8 cellular contexts compared by ENCODE assay signal in genomic region chr6:91476000-91476399, GRCh38.
DNase-seq lines count a peak whose midpoint lies in the region; ATAC-seq and TF ChIP-seq lines count a peak whose summit lies in the region.

No MANE protein-coding gene starts in this region.

- no peaks in the 10 kb centered on the region for H3K79me2 ChIP-seq in PC-9 (ENCODE audit: low read depth)
- no peaks in the 10 kb centered on the region for H3K79me2 ChIP-seq in hepatocyte

- H4K20me1 ChIP-seq in PC-9 (ENCODE audit: insufficient read depth) (no peaks in the 10 kb centered on the region), hepatocyte (ENCODE audit: insufficient read depth, poor library complexity, severe bottlenecking) (no peaks in the 10 kb centered on the region)

- POLR2A ChIA-PET in PC-9 (lab: Charles Lee; ENCODE audit: unreplicated experiment) = no interaction called here

- H2AFZ ChIP-seq in PC-9 (peak overlapping the region; percentile 48; the same call in 1 of the 2 replicates), hepatocyte (peak overlapping the region; percentile 31)

- H3K4me3 ChIP-seq in PC-9 = no peak overlapping the region
- no peak overlapping the region for H3K4me3 ChIP-seq in hepatocyte

- H3K4me1 ChIP-seq in PC-9 (replicated peaks; ENCODE audit: insufficient read depth) (no peaks in the 10 kb centered on the region), hepatocyte (ENCODE audit: insufficient read depth) (no peaks in the 10 kb centered on the region)

- TF ChIP-seq CTCF in PC-9 (conservative IDR thresholded peaks at IDR 0.05) = no peak
- TF ChIP-seq CTCF in hepatocyte (IDR thresholded peaks at IDR 0.05; ENCODE audit: poor library complexity) = no peak

- H3K4me3 Mint-ChIP-seq in T-helper 2 cell treated with Interferon-gamma antibody and Interleukin-4, amounts not matched to agents 5 μg/mL and 100 μg/mL, for 36 hours = no peak overlapping the region
- no peak overlapping the region for H3K4me3 Mint-ChIP-seq in activated T-cell treated with anti-CD3 and anti-CD28 coated beads, Interleukin-2, amount 50 U/mL, for 24 hours

- H3K27me3 ChIP-seq in PC-9 (ENCODE audit: insufficient read depth, low read depth) = no peaks in the 10 kb centered on the region
- H3K27me3 ChIP-seq in hepatocyte = no peaks in the 10 kb centered on the region

- H3K27ac Mint-ChIP-seq in T-helper 2 cell treated with Interferon-gamma antibody and Interleukin-4, amounts not matched to agents 5 μg/mL and 100 μg/mL, for 36 hours = no peak overlapping the region
- H3K27ac Mint-ChIP-seq in activated T-cell treated with anti-CD3 and anti-CD28 coated beads, Interleukin-2, amount 50 U/mL, for 24 hours = no peak overlapping the region

- H3K9me2 ChIP-seq in PC-9 (ENCODE audit: insufficient read depth) (no peaks in the 10 kb centered on the region), hepatocyte (replicated peaks; ENCODE audit: insufficient read depth) (no peaks in the 10 kb centered on the region)

- peak; percentile 39 to 45 for DNase-seq in PC-9
- DNase-seq in hepatocyte (ENCODE audit: low spot score) = peak; percentile 34
- DNase-seq in T-helper 2 cell treated with Interferon-gamma antibody and Interleukin-4, amounts not matched to agents 5 μg/mL and 100 μg/mL, for 36 hours (ENCODE audit: low spot score) = no peak
- DNase-seq in 8988T = no peak
- DNase-seq in activated T-cell treated with anti-CD3 and anti-CD28 coated beads, Interleukin-2, amount 50 U/mL, for 24 hours = no peak

- no peaks in the 10 kb centered on the region for H3K36me3 Mint-ChIP-seq in T-helper 2 cell treated with Interferon-gamma antibody and Interleukin-4, amounts not matched to agents 5 μg/mL and 100 μg/mL, for 36 hours (ENCODE audit: low read depth)
- no peaks in the 10 kb centered on the region for H3K36me3 Mint-ChIP-seq in activated T-cell treated with anti-CD3 and anti-CD28 coated beads, Interleukin-2, amount 50 U/mL, for 24 hours (ENCODE audit: low read depth)

- peak overlapping the region; percentile 23; the same call in 1 of the 2 replicates for H3K4me2 ChIP-seq in PC-9
- H3K4me2 ChIP-seq in hepatocyte = no peak overlapping the region

- no peaks in the 10 kb centered on the region for H3K9me3 Mint-ChIP-seq in T-helper 2 cell treated with Interferon-gamma antibody and Interleukin-4, amounts not matched to agents 5 μg/mL and 100 μg/mL, for 36 hours
- no peaks in the 10 kb centered on the region for H3K9me3 Mint-ChIP-seq in activated T-cell treated with anti-CD3 and anti-CD28 coated beads, Interleukin-2, amount 50 U/mL, for 24 hours

- H3K4me1 Mint-ChIP-seq in T-helper 2 cell treated with Interferon-gamma antibody and Interleukin-4, amounts not matched to agents 5 μg/mL and 100 μg/mL, for 36 hours (ENCODE audit: low read depth) = no peaks in the 10 kb centered on the region
- no peaks in the 10 kb centered on the region for H3K4me1 Mint-ChIP-seq in activated T-cell treated with anti-CD3 and anti-CD28 coated beads, Interleukin-2, amount 50 U/mL, for 24 hours (ENCODE audit: low read depth)

- no peaks in the 10 kb centered on the region for H3F3A ChIP-seq in PC-9 (ENCODE audit: insufficient read depth, low read depth)

- H3K9me3 ChIP-seq in PC-9 (ENCODE audit: insufficient read depth, low read depth) = no peaks in the 10 kb centered on the region
- no peaks in the 10 kb centered on the region for H3K9me3 ChIP-seq in hepatocyte (ENCODE audit: low read depth)

- CTCF ChIA-PET in PC-9 (lab: Charles Lee) = interaction anchor here (0.6 kb wide), 1 partner anchor 1049 kb away, joined by 3 read pairs; no protein-coding TSS in a partner anchor

- H3K27ac ChIP-seq in PC-9 (no peak overlapping the region), hepatocyte (no peak overlapping the region)

- no TSS peak for BruUV-seq in PC-9 (replicated peaks; lab: Mats Ljungman, UMichigan)

- no peaks in the 10 kb centered on the region for H3K27me3 Mint-ChIP-seq in T-helper 2 cell treated with Interferon-gamma antibody and Interleukin-4, amounts not matched to agents 5 μg/mL and 100 μg/mL, for 36 hours (ENCODE audit: low read depth)
- H3K27me3 Mint-ChIP-seq in activated T-cell treated with anti-CD3 and anti-CD28 coated beads, Interleukin-2, amount 50 U/mL, for 24 hours = no peaks in the 10 kb centered on the region

- H3K36me3 ChIP-seq in PC-9 (ENCODE audit: low read depth) (no peaks in the 10 kb centered on the region), hepatocyte (replicated peaks; ENCODE audit: insufficient read depth, low read depth) (no peaks in the 10 kb centered on the region)

- WGBS in hepatocyte (ENCODE audit: low lambda C conversion rate, missing lambda C conversion rate) = 36% methylated on average over 2 of the region's 2 CpGs

- peak; percentile 78 for ATAC-seq in GM18870 (IDR thresholded peaks at IDR 0.05; ENCODE audit: unreplicated experiment)
- peak; percentile 69 for ATAC-seq in HG02973 (IDR thresholded peaks at IDR 0.05; ENCODE audit: unreplicated experiment)
- no peak for ATAC-seq in HG02840 (IDR thresholded peaks at IDR 0.05; ENCODE audit: low FRiP score, unreplicated experiment)

- intact Hi-C loops in PC-9 (cut with micrococcal nuclease; ENCODE audit: unreplicated experiment) = loop anchor here (10.0 kb wide), 2 partner anchors 229 to 399 kb away; no protein-coding TSS in a partner anchor

Comparison
In these comparisons a context has a peak if more than half of its experiments do, and no peak if none do; other contexts are left out.
1. DNase-seq: peak in PC-9 (2 of 2) and hepatocyte (single experiment); none in T-helper 2 cell treated with Interferon-gamma antibody and Interleukin-4, amounts not matched to agents 5 μg/mL and 100 μg/mL, for 36 hours (single experiment), 8988T (single experiment) and activated T-cell treated with anti-CD3 and anti-CD28 coated beads, Interleukin-2, amount 50 U/mL, for 24 hours (single experiment).